In genomic region chr9:136748201-136748600, GRCh38 we compare ENCODE assay signal across 20 cellular contexts. TPM values are rescaled to one million over a fixed set of nuclear protein-coding genes. Genes with fewer than 3 reads are reported as not detected.
DNase-seq lines count a peak whose midpoint lies in the region; ATAC-seq, FAIRE-seq and TF ChIP-seq lines count a peak whose summit lies in the region.
"Had no signal": no experiment of that assay in that cellular context is flagged by ENCODE, and none has a peak within 500 bp of the region (broad histone marks: within the 10 kb centered on the region; RNA-seq: fewer than 3 reads in every experiment).

TSS of gene LCN6 (minus strand) at chr9:136748525. CDS start at chr9:136748483, 42 bp downstream.

- 85% methylated on average over 8 of the region's 8 CpGs; no CpG with 5 or more reads in 1 of the 2 experiments for WGBS in H1 (ENCODE audit: extremely low coverage in 1 of 2, insufficient coverage in 1 of 2, insufficient read length in 1 of 2, insufficient replicate concordance in 2 of 2, low coverage in 1 of 2, low lambda C conversion rate in 2 of 2, missing lambda C conversion rate in 1 of 2), 2 experiments
- 63 to 74% methylated on average over 6 to 7 of the region's 8 CpGs for WGBS in tibial nerve, 2 donors

- H3K27ac ChIP-seq in H1 (ENCODE audit: low read depth, low read length) (no peak within 1 kb of the TSS), tibial nerve (peak within 1 kb of the TSS in 1 of 4 donors; percentile 60)
- H3K27ac ChIP-seq: neutrophil, SK-N-MC had no signal

- no peaks in the 10 kb centered on the region; the same call in 1 of the 2 replicates for H3K23me2 ChIP-seq in H1 (ENCODE audit: low read depth, low read length)

- no peak for TF ChIP-seq RAD21 in H1 (IDR thresholded peaks at IDR 0.05 in 1 of 2, conservative IDR thresholded peaks at IDR 0.05 in 1 of 2; ENCODE audit: low read depth in 2 of 2, low read length in 2 of 2)

- TF ChIP-seq EP300 in H1 (IDR thresholded peaks at IDR 0.05; ENCODE audit: borderline replicate concordance in 1 of 2, low read depth in 2 of 2, low read length in 2 of 2) (no peak), tibial nerve (IDR thresholded peaks at IDR 0.05) (no peak)

- CTCF ChIA-PET in H1 (lab: Charles Lee; ENCODE audit: partially characterized antibody): interaction anchor here (1.7 to 2.7 kb wide), 3 partner anchors 10 to 77 kb away, joined by 4 to 9 read pairs (median 5); partner anchors contain the start of gene LCN8

- TF ChIP-seq CTCF in NB4 (IDR thresholded peaks at IDR 0.05; ENCODE audit: low read depth, low read length): no peak
- TF ChIP-seq CTCF in H1 (IDR thresholded peaks at IDR 0.05; ENCODE audit: control extremely low read depth in 1 of 3, insufficient read depth in 1 of 3, low read depth in 1 of 3, low read length in 3 of 3): no peak
- TF ChIP-seq CTCF in tibial nerve (IDR thresholded peaks at IDR 0.05): no peak
- TF ChIP-seq CTCF in GM13977 (IDR thresholded peaks at IDR 0.05; ENCODE audit: extremely low read depth, insufficient read depth, missing control alignments): no peak

- peak; percentile 48 for DNase-seq in NB4 (ENCODE audit: low read depth)
- DNase-seq in H1 (ENCODE audit: low read depth in 1 of 2, low spot score in 2 of 2): no peak
- no peak for DNase-seq in mesenteric fat pad (ENCODE audit: low spot score)
- DNase-seq in tibial nerve (ENCODE audit: low spot score in 2 of 2): no peak
- DNase-seq in GM13977 (ENCODE audit: low spot score): no peak
- DNase-seq in NCI-H2227 treated with DMSO at 0.1 percent for 48 hours (lab: John Stamatoyannopoulos, UW): no peak
- DNase-seq: activated naive CD4-positive, alpha-beta T cell treated with anti-CD3 and anti-CD28 coated beads, Interleukin-2, amount 50 U/mL, for 16 hours; activated T-cell treated with anti-CD3 and anti-CD28 coated beads, Interleukin-2, amount 50 U/mL, for 72 hours; DND-41; effector CD8-positive, alpha-beta T cell; NCI-H1105; NCI-H2029 treated with DMSO at 0.1 percent for 48 hours; stimulated activated CD4-positive, alpha-beta T cell treated with anti-CD3 and anti-CD28 coated beads, Interleukin-4, amount 100 ng/mL, for 4 hours had no signal

- no peak for FAIRE-seq in H1 (lab: Jason Lieb, UNC)

- no peak within 1 kb of the TSS for H4K5ac ChIP-seq in H1 (ENCODE audit: insufficient read length, low read depth, low read length)

- TF ChIP-seq POLR2A in NB4 (IDR thresholded peaks at IDR 0.05; ENCODE audit: extremely low read depth, insufficient read length) (no peak), H1 (IDR thresholded peaks at IDR 0.05; ENCODE audit: control extremely low read depth in 1 of 2, low read depth in 2 of 2, low read length in 2 of 2) (no peak), tibial nerve (IDR thresholded peaks at IDR 0.05) (no peak)

- H4K20me1 ChIP-seq in H1 (replicated peaks in 1 of 2; ENCODE audit: control insufficient read depth in 1 of 2, insufficient read depth in 2 of 2, low read length in 2 of 2): no peaks in the 10 kb centered on the region

- H3K27me3 ChIP-seq in H1 (replicated peaks in 1 of 4; ENCODE audit: control insufficient read depth in 3 of 4, extremely low read depth in 1 of 4, insufficient read depth in 3 of 4, low read length in 3 of 4) (no peaks in the 10 kb centered on the region), tibial nerve (peaks cover 0 to 13% of the 10 kb centered on the region in 2 donors)

- H2BK120ac ChIP-seq in H1 (replicated peaks; ENCODE audit: low read depth, low read length): no peak within 1 kb of the TSS

- ATAC-seq in GM18861 (IDR thresholded peaks at IDR 0.05; ENCODE audit: unreplicated experiment): no peak
- ATAC-seq: activated CD4-positive, CD25-positive, alpha-beta regulatory T cell treated with anti-CD3 and anti-CD28 coated beads, Interleukin-2, amount 50 U/mL, for 24 hours; activated T-cell treated with anti-CD3 and anti-CD28 coated beads, Interleukin-2, amount 50 U/mL, for 72 hours had no signal

- H4K8ac ChIP-seq in H1 (ENCODE audit: extremely low read depth, insufficient read depth, low read length): 0 out of 2 replicates have a peak within 1 kb of the TSS, but pooled peaks have one; percentile 3

- no peaks in the 10 kb centered on the region for H3K79me1 ChIP-seq in H1 (ENCODE audit: low read depth, low read length)

- H3K4me3 ChIP-seq in NB4 (ENCODE audit: low read depth, low read length): no peak within 1 kb of the TSS
- no peak within 1 kb of the TSS for H3K4me3 ChIP-seq in H1 (ENCODE audit: extremely low read depth in 1 of 4, insufficient read depth in 2 of 4, low read depth in 3 of 4, low read length in 4 of 4)
- H3K4me3 ChIP-seq in tibial nerve: no peak within 1 kb of the TSS
- H3K4me3 ChIP-seq: SK-N-MC had no signal

- peak within 1 kb of the TSS; percentile 54 for H4K91ac ChIP-seq in H1 (replicated peaks; ENCODE audit: insufficient read length, low read length)

- no peak within 1 kb of the TSS for H2AFZ ChIP-seq in H1 (ENCODE audit: low read length)

- H3K14ac ChIP-seq in H1 (ENCODE audit: insufficient read length): no peak within 1 kb of the TSS

- H3K18ac ChIP-seq in H1 (ENCODE audit: extremely low read depth, low read length): no peak within 1 kb of the TSS

- no peaks in the 10 kb centered on the region for H3K79me2 ChIP-seq in H1 (ENCODE audit: control insufficient read depth in 1 of 2, insufficient read depth in 2 of 2, low read length in 2 of 2)

- no peak within 1 kb of the TSS for H3K23ac ChIP-seq in H1 (ENCODE audit: insufficient read length)

- no peak within 1 kb of the TSS for H2AK5ac ChIP-seq in H1 (ENCODE audit: low read depth, low read length)

- 0 out of 2 replicates have a peak within 1 kb of the TSS, but pooled peaks have one; percentile 17 for H2BK12ac ChIP-seq in H1 (ENCODE audit: low read depth, low read length)

- H3K4me1 ChIP-seq in H1 (replicated peaks in 1 of 4; ENCODE audit: control insufficient read depth in 3 of 4, insufficient read depth in 4 of 4, low read length in 3 of 4) (peaks cover 0 to 3% (median under 1%) of the 10 kb centered on the region in 4 experiments; a peak in 2 of 7 replicates), tibial nerve (peaks cover 0 to 23% (median 4%) of the 10 kb centered on the region in 4 donors)

- H3K4ac ChIP-seq in H1 (replicated peaks; ENCODE audit: insufficient read length, low read depth, low read length): no peak within 1 kb of the TSS

- H2BK5ac ChIP-seq in H1 (ENCODE audit: low read depth, low read length): no peak within 1 kb of the TSS

- in situ Hi-C loops in GM13977 (cut with MboI; ENCODE audit: low pct_unique_long_range_greater_than_20kb, low sequenced_read_pairs, unreplicated experiment): no loop called here

- no peak within 1 kb of the TSS; the same call in 1 of the 2 replicates for H2BK15ac ChIP-seq in H1 (ENCODE audit: low read length)

- peaks cover 3 to 6% of the 10 kb centered on the region in 2 experiments; a peak in 1 of 4 replicates for H3K9me3 ChIP-seq in H1 (ENCODE audit: insufficient read depth in 2 of 2, low read depth in 1 of 2, low read length in 1 of 2)
- H3K9me3 ChIP-seq in tibial nerve: peaks cover 0 to 22% (median 4%) of the 10 kb centered on the region in 4 donors

- H3K9ac ChIP-seq in H1 (replicated peaks in 1 of 4; ENCODE audit: extremely low read depth in 1 of 4, low read depth in 3 of 4, low read length in 3 of 4): no peak within 1 kb of the TSS

- no peak within 1 kb of the TSS for H2BK20ac ChIP-seq in H1 (ENCODE audit: low read length)

- no peak within 1 kb of the TSS for H3K56ac ChIP-seq in H1 (replicated peaks; ENCODE audit: insufficient read length, low read depth, low read length)

- POLR2A ChIA-PET in H1 (lab: Charles Lee; ENCODE audit: partially characterized antibody): interaction anchor here (11.7 kb wide), 1 partner anchor 18 kb away, joined by 137 read pairs; no protein-coding TSS in a partner anchor

- H3K36me3 ChIP-seq in H1 (ENCODE audit: control insufficient read depth in 2 of 4, insufficient read depth in 4 of 4, low read length in 3 of 4) (no peaks in the 10 kb centered on the region), tibial nerve (no peaks in the 10 kb centered on the region)
- H3K36me3 ChIP-seq: neutrophil had no signal

- no peak within 1 kb of the TSS for H3K4me2 ChIP-seq in H1 (ENCODE audit: insufficient read depth in 1 of 2, low read depth in 2 of 2, low read length in 2 of 2)

TF ChIP-seq in H1, 55 proteins besides CTCF, POLR2A, EP300 and RAD21 (continues in another document):
- TF ChIP-seq KDM1A (IDR thresholded peaks at IDR 0.05; ENCODE audit: borderline replicate concordance, low read length): no peak
- no peak for TF ChIP-seq ATF2 (IDR thresholded peaks at IDR 0.05; ENCODE audit: low read length)
- no peak for TF ChIP-seq SUZ12 (IDR thresholded peaks at IDR 0.05; ENCODE audit: low read length)
- no peak for TF ChIP-seq CBX5 (IDR thresholded peaks at IDR 0.05; ENCODE audit: low read depth, low read length)
- no peak for TF ChIP-seq CHD1 (IDR thresholded peaks at IDR 0.05; ENCODE audit: low read depth, low read length)
- no peak for TF ChIP-seq ASH2L (IDR thresholded peaks at IDR 0.05; ENCODE audit: low read length)
- no peak for TF ChIP-seq JUN (IDR thresholded peaks at IDR 0.05; ENCODE audit: low read depth, low read length)
- no peak for TF ChIP-seq POLR2AphosphoS5 (IDR thresholded peaks at IDR 0.05; ENCODE audit: low read depth, low read length)
- TF ChIP-seq SRF (IDR thresholded peaks at IDR 0.05; ENCODE audit: low read depth, low read length): no peak

RNA-seq across cellular contexts. Expression of gene LCN6, which starts in this region (rescaled TPM):
- not detected in 2 replicates for total RNA-seq in H1 (2021; fragmentation: NEBNext Ultra II Directional; extraction: Animal tissue kit (Norgen Biotek cat#: 25700))
- polyA plus RNA-seq in H1 (2011; rRNA removed): not detected in 2 replicates
- polyA plus RNA-seq in H1 (2011; cell fraction: cytosol; rRNA removed): not detected
- not detected for polyA plus RNA-seq in H1 (2011; cell fraction: nucleus; rRNA removed)
- polyA plus RNA-seq in H1 (2012, experiment 1 of 2): not detected in 4 replicates
- polyA plus RNA-seq in H1 (2012, experiment 2 of 2): not detected
- polyA plus RNA-seq in H1 (2013, experiment 1 of 2): not detected
- polyA plus RNA-seq in H1 (2013, experiment 2 of 2): not detected
- not detected in 2 replicates for polyA minus RNA-seq in H1 (2011; rRNA and poly(A)+ RNA removed)
- polyA minus RNA-seq in H1 (2011; cell fraction: cytosol; rRNA and poly(A)+ RNA removed): not detected
- not detected for polyA minus RNA-seq in H1 (2011; cell fraction: nucleus; rRNA and poly(A)+ RNA removed)
- 16.2 TPM for total RNA-seq in mesenteric fat pad
- total RNA-seq in tibial nerve: 10 to 100 TPM; 14.2 to 70.0 (median 42.9) TPM
- total RNA-seq: activated CD8-positive, alpha-beta memory T cell treated with anti-CD3 and anti-CD28 coated beads for 36 hours; activated T-cell treated with anti-CD3 and anti-CD28 coated beads, Interleukin-2, amount 50 U/mL, for 72 hours; chondrocyte; LHCN-M2 had no signal

Comparison
In these comparisons a context has a peak if more than half of its experiments do, and no peak if none do; other contexts are left out.
1. RNA of gene LCN6 (total RNA-seq): 14.2 to 70.0 TPM in tibial nerve and 16.2 TPM in mesenteric fat pad (single experiment); not detected in H1; every median in the first group is over 10 times any median in the second.